ENCODE assay signal across 33 cellular contexts in the genomic region with DNA sequence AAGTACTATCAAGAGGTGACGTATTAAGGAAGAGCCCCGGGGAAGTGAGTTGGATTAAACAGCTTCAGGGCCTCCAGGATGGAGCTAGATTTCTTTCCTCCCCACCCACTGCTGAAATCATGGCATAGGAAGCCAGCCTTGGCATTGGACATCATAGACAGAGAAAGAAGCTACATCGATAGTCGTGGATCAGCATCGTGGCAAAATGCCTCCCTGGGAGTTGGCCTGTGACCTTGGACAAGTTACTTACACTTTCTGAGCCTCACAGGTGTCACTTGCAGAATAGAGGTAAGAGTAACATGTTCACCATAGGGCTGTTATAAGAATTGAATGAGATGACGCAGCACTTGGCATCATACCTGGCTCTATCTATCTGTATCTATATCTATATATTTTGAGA. TPM values are rescaled to one million over a fixed set of nuclear protein-coding genes. Genes with fewer than 3 reads are reported as not detected.
"Had no signal": no experiment of that assay in that cellular context is flagged by ENCODE, and none has a peak within 500 bp of the region (broad histone marks: within the 10 kb centered on the region; RNA-seq: fewer than 3 reads in every experiment).

No MANE protein-coding gene starts in this region.

- H3K27me3 ChIP-seq: ascending aorta, breast epithelium, cardiac muscle cell, colonic mucosa had no signal

- H3K36me3 Mint-ChIP-seq: activated naive CD4-positive, alpha-beta T cell treated with anti-CD3 and anti-CD28 coated beads, Interleukin-2, amount 10 ng/mL, durations not matched to agents 7 days and 5 days; activated naive CD4-positive, alpha-beta T cell treated with anti-CD3 and anti-CD28 coated beads, Interleukin-2, amount 50 U/mL, for 72 hours; activated naive CD8-positive, alpha-beta T cell treated with anti-CD3 and anti-CD28 coated beads, Interleukin-2, amount 10 ng/mL, durations not matched to agents 7 days and 5 days; brain; WTC11 had no signal

- H3K4me3 ChIP-seq: ascending aorta, breast epithelium, cardiac muscle cell, colonic mucosa, dorsolateral prefrontal cortex, gastroesophageal sphincter had no signal

- H3K4me1 Mint-ChIP-seq: activated CD4-positive, alpha-beta memory T cell treated with anti-CD3 and anti-CD28 coated beads, Interleukin-2, amount 10 ng/mL, durations not matched to agents 7 days and 5 days; activated CD4-positive, alpha-beta T cell treated with anti-CD3 and anti-CD28 coated beads, Interleukin-2, amount 10 ng/mL, durations not matched to agents 7 days and 5 days; activated naive CD4-positive, alpha-beta T cell treated with anti-CD3 and anti-CD28 coated beads, Interleukin-2, amount 10 ng/mL, durations not matched to agents 7 days and 5 days had no signal

- DNase-seq: activated CD4-positive, alpha-beta memory T cell treated with anti-CD3 and anti-CD28 coated beads, Interleukin-2, amount 10 ng/mL, durations not matched to agents 7 days and 5 days; activated CD4-positive, alpha-beta T cell treated with anti-CD3 and anti-CD28 coated beads for 1 hour; activated CD4-positive, alpha-beta T cell treated with anti-CD3 and anti-CD28 coated beads for 4 hours; activated CD4-positive, alpha-beta T cell treated with anti-CD3 and anti-CD28 coated beads, Interleukin-2, amount 10 ng/mL, durations not matched to agents 7 days and 5 days; activated CD4-positive, alpha-beta T cell treated with anti-CD3 and anti-CD28 coated beads, Interleukin-2, amount 50 U/mL, for 4 hours; activated CD8-positive, alpha-beta memory T cell treated with anti-CD3 and anti-CD28 coated beads, Interleukin-2, amount 50 U/mL, for 48 hours; activated gamma-delta T cell; activated naive CD4-positive, alpha-beta T cell; activated naive CD4-positive, alpha-beta T cell treated with anti-CD3 and anti-CD28 coated beads, Interleukin-2, amount 10 ng/mL, durations not matched to agents 7 days and 5 days; activated naive CD8-positive, alpha-beta T cell treated with anti-CD3 and anti-CD28 coated beads, Interleukin-2, amount 10 ng/mL, durations not matched to agents 7 days and 5 days; activated T-cell treated with anti-CD3 and anti-CD28 coated beads for 4 hours; activated T-cell treated with anti-CD3 and anti-CD28 coated beads, Interleukin-2, amount 50 U/mL, for 24 hours; activated T-cell treated with anti-CD3 and anti-CD28 coated beads, Interleukin-2, amount 50 U/mL, for 72 hours; central memory CD4-positive, alpha-beta T cell; cerebellar nuclear complex; colonic mucosa; dorsolateral prefrontal cortex; effector memory CD4-positive, alpha-beta T cell; endodermal cell; foreskin keratinocyte; T-helper 1 cell; T-helper 17 cell had no signal

- H3K36me3 ChIP-seq: ascending aorta, breast epithelium, cardiac muscle cell, colonic mucosa, gastroesophageal sphincter had no signal

- H3K27ac ChIP-seq: ascending aorta, breast epithelium, cardiac muscle cell, colonic mucosa, dorsolateral prefrontal cortex, foreskin keratinocyte, gastroesophageal sphincter, VCaP had no signal

- H3K4me1 ChIP-seq: ascending aorta, breast epithelium, foreskin keratinocyte had no signal

- H3K9me3 Mint-ChIP-seq: activated CD4-positive, alpha-beta memory T cell treated with anti-CD3 and anti-CD28 coated beads, Interleukin-2, amount 10 ng/mL, durations not matched to agents 7 days and 5 days; activated CD4-positive, alpha-beta T cell treated with anti-CD3 and anti-CD28 coated beads, Interleukin-2, amount 10 ng/mL, durations not matched to agents 7 days and 5 days; activated naive CD4-positive, alpha-beta T cell treated with anti-CD3 and anti-CD28 coated beads, Interleukin-2, amount 10 ng/mL, durations not matched to agents 7 days and 5 days; activated naive CD4-positive, alpha-beta T cell treated with anti-CD3 and anti-CD28 coated beads, Interleukin-2, amount 50 U/mL, for 72 hours; activated naive CD8-positive, alpha-beta T cell treated with anti-CD3 and anti-CD28 coated beads, Interleukin-2, amount 10 ng/mL, durations not matched to agents 7 days and 5 days; activated T-cell treated with anti-CD3 and anti-CD28 coated beads, Interleukin-2, amount 50 U/mL, for 24 hours; activated T-cell treated with anti-CD3 and anti-CD28 coated beads, Interleukin-2, amount 50 U/mL, for 72 hours; brain; dendritic cell treated with granulocyte-macrophage colony-stimulating factor and Interleukin-4, amounts not matched to agents 40 ng/mL and 50 ng/mL, for 4 days; endodermal cell; WTC11 had no signal

- H3K9me3 ChIP-seq: ascending aorta, breast epithelium, colonic mucosa, gastroesophageal sphincter had no signal

- H3K27ac Mint-ChIP-seq: activated CD4-positive, alpha-beta memory T cell treated with anti-CD3 and anti-CD28 coated beads, Interleukin-2, amount 10 ng/mL, durations not matched to agents 7 days and 5 days; activated CD4-positive, alpha-beta T cell treated with anti-CD3 and anti-CD28 coated beads, Interleukin-2, amount 10 ng/mL, durations not matched to agents 7 days and 5 days; activated naive CD4-positive, alpha-beta T cell treated with anti-CD3 and anti-CD28 coated beads, Interleukin-2, amount 10 ng/mL, durations not matched to agents 7 days and 5 days; activated naive CD8-positive, alpha-beta T cell treated with anti-CD3 and anti-CD28 coated beads, Interleukin-2, amount 10 ng/mL, durations not matched to agents 7 days and 5 days; activated T-cell treated with anti-CD3 and anti-CD28 coated beads, Interleukin-2, amount 50 U/mL, for 24 hours; activated T-cell treated with anti-CD3 and anti-CD28 coated beads, Interleukin-2, amount 50 U/mL, for 72 hours; brain; dendritic cell treated with granulocyte-macrophage colony-stimulating factor and Interleukin-4, amounts not matched to agents 40 ng/mL and 50 ng/mL, for 4 days; endodermal cell; T-helper 17 cell; WTC11 had no signal

- H3K4me3 Mint-ChIP-seq: activated CD4-positive, alpha-beta memory T cell treated with anti-CD3 and anti-CD28 coated beads, Interleukin-2, amount 10 ng/mL, durations not matched to agents 7 days and 5 days; activated CD4-positive, alpha-beta T cell treated with anti-CD3 and anti-CD28 coated beads, Interleukin-2, amount 10 ng/mL, durations not matched to agents 7 days and 5 days; activated naive CD4-positive, alpha-beta T cell treated with anti-CD3 and anti-CD28 coated beads, Interleukin-2, amount 10 ng/mL, durations not matched to agents 7 days and 5 days; activated naive CD8-positive, alpha-beta T cell treated with anti-CD3 and anti-CD28 coated beads, Interleukin-2, amount 10 ng/mL, durations not matched to agents 7 days and 5 days; activated T-cell treated with anti-CD3 and anti-CD28 coated beads, Interleukin-2, amount 50 U/mL, for 24 hours; activated T-cell treated with anti-CD3 and anti-CD28 coated beads, Interleukin-2, amount 50 U/mL, for 72 hours; brain; dendritic cell treated with granulocyte-macrophage colony-stimulating factor and Interleukin-4, amounts not matched to agents 40 ng/mL and 50 ng/mL, for 4 days; endodermal cell; T-helper 17 cell; WTC11 had no signal

- H3K27me3 Mint-ChIP-seq: activated T-cell treated with anti-CD3 and anti-CD28 coated beads, Interleukin-2, amount 50 U/mL, for 24 hours had no signal

RNA-seq across cellular contexts. Expression of a gene that starts 5.9 kb away (rescaled TPM):
- total RNA-seq: activated CD4-positive, alpha-beta memory T cell treated with anti-CD3 and anti-CD28 coated beads, Interleukin-2, amount 10 ng/mL, durations not matched to agents 7 days and 5 days; activated CD4-positive, alpha-beta T cell treated with anti-CD3 and anti-CD28 coated beads, Interleukin-2, amount 10 ng/mL, durations not matched to agents 7 days and 5 days; activated naive CD4-positive, alpha-beta T cell treated with anti-CD3 and anti-CD28 coated beads, Interleukin-2, amount 50 U/mL, for 72 hours; activated naive CD8-positive, alpha-beta T cell treated with anti-CD3 and anti-CD28 coated beads, Interleukin-2, amount 10 ng/mL, durations not matched to agents 7 days and 5 days; activated T-cell treated with anti-CD3 and anti-CD28 coated beads, Interleukin-2, amount 50 U/mL, for 72 hours; ascending aorta; breast epithelium; colonic mucosa; epithelial cell of proximal tubule; esophagus mucosa; foreskin keratinocyte; gastroesophageal sphincter; T-helper 17 cell had no signal
- polyA plus RNA-seq: cardiac muscle cell, foreskin keratinocyte had no signal

RNA-seq across cellular contexts. Expression of a gene that starts 13.5 kb away (rescaled TPM):
- total RNA-seq: activated CD4-positive, alpha-beta memory T cell treated with anti-CD3 and anti-CD28 coated beads, Interleukin-2, amount 10 ng/mL, durations not matched to agents 7 days and 5 days; activated CD4-positive, alpha-beta T cell treated with anti-CD3 and anti-CD28 coated beads, Interleukin-2, amount 10 ng/mL, durations not matched to agents 7 days and 5 days; activated naive CD4-positive, alpha-beta T cell treated with anti-CD3 and anti-CD28 coated beads, Interleukin-2, amount 50 U/mL, for 72 hours; activated naive CD8-positive, alpha-beta T cell treated with anti-CD3 and anti-CD28 coated beads, Interleukin-2, amount 10 ng/mL, durations not matched to agents 7 days and 5 days; activated T-cell treated with anti-CD3 and anti-CD28 coated beads, Interleukin-2, amount 50 U/mL, for 72 hours; foreskin keratinocyte; T-helper 17 cell had no signal
- polyA plus RNA-seq: cardiac muscle cell had no signal

RNA-seq across cellular contexts. Expression of a gene that starts 45.3 kb away (rescaled TPM):
- total RNA-seq: ascending aorta, foreskin keratinocyte had no signal
